ENCODE assay signal across 1 cellular context in genomic region chr4:182204042-182204441, GRCh38.
TF ChIP-seq lines count a peak whose summit lies in the region.

No MANE protein-coding gene starts in this region.

TF ChIP-seq in GM23338, 12 proteins besides CTCF, POLR2A, EP300 and RAD21 (continued from another document):
- no peak for TF ChIP-seq ZNF462 (CRISPR knock-in tag; IDR thresholded peaks at IDR 0.05)
